Comparison of ENCODE assay signal across 8 cellular contexts in the genomic region with DNA sequence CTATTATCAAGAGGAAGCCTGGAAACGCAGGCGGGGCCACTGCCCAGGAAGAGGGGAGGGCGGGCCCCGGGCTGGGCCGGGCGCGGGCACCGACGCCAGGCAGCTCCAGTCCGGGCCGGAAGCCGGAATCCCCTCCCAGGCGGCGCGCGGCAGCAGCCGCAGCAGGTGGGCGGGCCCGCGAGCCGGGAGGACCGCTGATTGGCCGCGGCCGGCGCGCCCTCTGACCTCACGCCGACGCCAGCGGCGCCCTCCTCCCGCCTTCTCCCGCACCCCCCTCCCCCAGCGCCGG. TPM values are rescaled to one million over a fixed set of nuclear protein-coding genes. Genes with fewer than 3 reads are reported as not detected.
DNase-seq lines count a peak whose midpoint lies in the region; ATAC-seq and TF ChIP-seq lines count a peak whose summit lies in the region.

No MANE protein-coding gene starts in this region.

- DNase-seq in GM12864 (ENCODE audit: low read depth) (peak; percentile 62), NCI-H128 (lab: John Stamatoyannopoulos, UW; ENCODE audit: unreplicated experiment) (peak; percentile 79), adipocyte (ENCODE audit: low read depth) (peak; percentile 98), cardiac muscle cell (ENCODE audit: low read depth in 1 of 2, low spot score in 1 of 2) (peak; percentile 95 to 96), tibial artery (peak; percentile 94 to 97)

- H3K27ac ChIP-seq in SU-DHL-6 (ENCODE audit: low read depth, low read length) (peak overlapping the region; percentile 85), cardiac muscle cell (peak overlapping the region; percentile 100), parathyroid adenoma (peak overlapping the region; percentile 98), tibial artery (peak overlapping the region; percentile 90 to 100)

- H3K9me2 ChIP-seq in SU-DHL-6 (replicated peaks; ENCODE audit: insufficient read depth, low read length): no peaks in the 10 kb centered on the region

- H3K9ac ChIP-seq in SU-DHL-6 (ENCODE audit: low read length) (peak overlapping the region; percentile 79), adipocyte (ENCODE audit: low read length) (peak overlapping the region; percentile 93), parathyroid adenoma (peak overlapping the region; percentile 97)

- no peaks in the 10 kb centered on the region for H3K27me3 ChIP-seq in SU-DHL-6 (ENCODE audit: low read length)
- H3K27me3 ChIP-seq in adipocyte (replicated peaks; ENCODE audit: control insufficient read depth, insufficient read depth, low read length): no peaks in the 10 kb centered on the region
- no peaks in the 10 kb centered on the region for H3K27me3 ChIP-seq in cardiac muscle cell
- no peaks in the 10 kb centered on the region for H3K27me3 ChIP-seq in parathyroid adenoma (ENCODE audit: control insufficient read depth, insufficient read depth, low read length)
- H3K27me3 ChIP-seq in tibial artery: no peaks in the 10 kb centered on the region

- H3K4me3 ChIP-seq in GM12864 (ENCODE audit: low read depth, low read length): peak overlapping the region; percentile 87
- peak overlapping the region; percentile 91 for H3K4me3 ChIP-seq in SU-DHL-6 (ENCODE audit: insufficient read depth, low read length, poor library complexity, severe bottlenecking)
- peak overlapping the region; percentile 89 for H3K4me3 ChIP-seq in adipocyte (ENCODE audit: low read length)
- H3K4me3 ChIP-seq in cardiac muscle cell: peak overlapping the region; percentile 91
- peak overlapping the region; percentile 74 for H3K4me3 ChIP-seq in parathyroid adenoma (ENCODE audit: low read depth, low read length)
- peak overlapping the region; percentile 74 to 94 for H3K4me3 ChIP-seq in tibial artery

- peak; percentile 91 for ATAC-seq in HG02759 (IDR thresholded peaks at IDR 0.05; ENCODE audit: unreplicated experiment)

- H3K9me3 ChIP-seq in SU-DHL-6 (ENCODE audit: insufficient read depth, low read length) (no peaks in the 10 kb centered on the region), adipocyte (ENCODE audit: control insufficient read depth, low read length) (no peaks in the 10 kb centered on the region), cardiac muscle cell (ENCODE audit: low read depth) (no peaks in the 10 kb centered on the region), parathyroid adenoma (ENCODE audit: control insufficient read depth, low read length) (no peaks in the 10 kb centered on the region), tibial artery (no peaks in the 10 kb centered on the region)

- no peaks in the 10 kb centered on the region for H3K36me3 ChIP-seq in SU-DHL-6 (ENCODE audit: low read length)
- H3K36me3 ChIP-seq in adipocyte (ENCODE audit: control insufficient read depth, insufficient read depth, low read length, severe bottlenecking): peaks cover 7% of the 10 kb centered on the region
- H3K36me3 ChIP-seq in cardiac muscle cell: no peaks in the 10 kb centered on the region
- H3K36me3 ChIP-seq in parathyroid adenoma (ENCODE audit: control insufficient read depth, insufficient read depth, low read length): no peaks in the 10 kb centered on the region
- peaks cover 2 to 28% (median 10%) of the 10 kb centered on the region in 3 donors for H3K36me3 ChIP-seq in tibial artery

- H3K4me1 ChIP-seq in adipocyte (ENCODE audit: control insufficient read depth, insufficient read depth, low read length) (peaks cover 31% of the 10 kb centered on the region), cardiac muscle cell (ENCODE audit: low read depth) (no peaks in the 10 kb centered on the region), parathyroid adenoma (peaks cover 6% of the 10 kb centered on the region), tibial artery (peaks cover 0 to 27% (median 19%) of the 10 kb centered on the region in 4 donors)

- H3K79me2 ChIP-seq in SU-DHL-6 (ENCODE audit: insufficient read depth, low read length): peaks cover 50% of the 10 kb centered on the region
- peaks cover 42% of the 10 kb centered on the region for H3K79me2 ChIP-seq in parathyroid adenoma

- H3K4me2 ChIP-seq in SU-DHL-6 (ENCODE audit: low read depth, low read length, poor library complexity, severe bottlenecking): peak overlapping the region; percentile 75
- peak overlapping the region; percentile 78 for H3K4me2 ChIP-seq in parathyroid adenoma (ENCODE audit: low read length)

- intact Hi-C loops in tibial artery (cut with DNase I; ENCODE audit: low total_unique reads): no loop called here

- H2AFZ ChIP-seq in SU-DHL-6 (ENCODE audit: low read depth, low read length, severe bottlenecking): peak overlapping the region; percentile 76
- H2AFZ ChIP-seq in parathyroid adenoma: peak overlapping the region; percentile 97

- no peaks in the 10 kb centered on the region for H3F3A ChIP-seq in SU-DHL-6 (ENCODE audit: insufficient read depth)

- H4K20me1 ChIP-seq in SU-DHL-6 (ENCODE audit: low read depth, low read length): no peaks in the 10 kb centered on the region; the same call in 1 of the 2 replicates

- no peak for TF ChIP-seq CTCF in GM12864 (IDR thresholded peaks at IDR 0.05; ENCODE audit: low read depth, low read length, missing control alignments)
- no peak for TF ChIP-seq CTCF in SU-DHL-6 (IDR thresholded peaks at IDR 0.05; ENCODE audit: insufficient read depth, low read length, poor library complexity, severe bottlenecking)
- no peak for TF ChIP-seq CTCF in cardiac muscle cell (IDR thresholded peaks at IDR 0.05; ENCODE audit: low read depth, low read length)
- no peak for TF ChIP-seq CTCF in parathyroid adenoma (IDR thresholded peaks at IDR 0.05)
- no peak for TF ChIP-seq CTCF in tibial artery (IDR thresholded peaks at IDR 0.05)

RNA-seq across cellular contexts. Expression of a gene that starts 0.4 kb away (rescaled TPM):
- total RNA-seq in cardiac muscle cell: 34.4 and 36.7 TPM in 2 replicates
- 37.8 and 45.7 TPM in 2 replicates for polyA plus RNA-seq in cardiac muscle cell

RNA-seq across cellular contexts. Expression of a gene that starts 21.3 kb away (rescaled TPM):
- 79.0 and 80.3 TPM in 2 replicates for total RNA-seq in cardiac muscle cell
- polyA plus RNA-seq in cardiac muscle cell: 65.3 and 70.8 TPM in 2 replicates

RNA-seq across cellular contexts. Expression of a gene that starts 35.0 kb away (rescaled TPM):
- total RNA-seq in cardiac muscle cell: 35.1 and 42.5 TPM in 2 replicates
- polyA plus RNA-seq in cardiac muscle cell: 18.1 and 19.7 TPM in 2 replicates

Comparison
In these comparisons a context has a peak if more than half of its experiments do, and no peak if none do; other contexts are left out.
1. Peak in every context shown above with its lines: DNase-seq, ATAC-seq, H3K4me3 ChIP-seq and H3K27ac ChIP-seq.